1 cellular context compared by ENCODE assay signal in the genomic region with DNA sequence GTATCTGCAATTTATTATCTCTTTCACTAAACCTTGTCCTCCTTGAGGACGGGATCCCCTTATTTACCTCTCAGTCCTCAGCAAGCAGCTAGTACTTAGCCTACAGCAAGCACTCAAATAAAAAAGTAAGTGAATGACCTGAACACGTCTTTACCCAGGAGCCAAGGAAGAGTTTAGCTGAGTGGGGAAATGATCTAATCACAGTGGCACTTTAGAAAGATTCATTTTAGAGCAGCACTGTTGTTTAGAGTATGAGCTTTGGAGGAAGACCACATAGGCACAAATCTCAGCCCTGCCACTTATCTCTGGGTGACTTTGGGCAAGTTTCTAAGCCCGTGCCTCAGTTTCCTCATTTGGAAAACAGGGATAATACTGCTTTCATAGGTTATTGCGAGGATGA.
TF ChIP-seq lines count a peak whose summit lies in the region.

No MANE protein-coding gene starts in this region.

TF ChIP-seq in K562, 482 proteins besides CTCF, POLR2A, EP300 and RAD21 (continued from another document):
- TF ChIP-seq, protein P1, sequence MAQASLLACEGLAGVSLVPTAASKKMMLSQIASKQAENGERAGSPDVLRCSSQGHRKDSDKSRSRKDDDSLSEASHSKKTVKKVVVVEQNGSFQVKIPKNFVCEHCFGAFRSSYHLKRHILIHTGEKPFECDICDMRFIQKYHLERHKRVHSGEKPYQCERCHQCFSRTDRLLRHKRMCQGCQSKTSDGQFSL (CRISPR knock-in tag; IDR thresholded peaks at IDR 0.05): no peak
- TF ChIP-seq, protein P1 (tag; IDR thresholded peaks at IDR 0.05): no peak
- TF ChIP-seq ZFP30 (CRISPR knock-in tag; IDR thresholded peaks at IDR 0.05; ENCODE audit: borderline replicate concordance) (no peak), PRPF4 (IDR thresholded peaks at IDR 0.05; ENCODE audit: insufficient read depth, low read depth, low read length, poor library complexity, severe bottlenecking) (no peak), PHTF2 (CRISPR knock-in tag; IDR thresholded peaks at IDR 0.05) (no peak), POLR2H (tag; IDR thresholded peaks at IDR 0.05; ENCODE audit: low read depth) (no peak), RBM39 (optimal IDR thresholded peaks at IDR 0.05; ENCODE audit: low read depth, low read length) (no peak), SMAD2 (IDR thresholded peaks at IDR 0.05; ENCODE audit: low read depth, low read length) (no peak), SMARCE1 (IDR thresholded peaks at IDR 0.05) (no peak), CHD2 (IDR thresholded peaks at IDR 0.05; ENCODE audit: low read depth, low read length) (no peak), SIN3A (IDR thresholded peaks at IDR 0.05; ENCODE audit: borderline replicate concordance in 2 of 2, control insufficient read depth in 1 of 2, low read depth in 2 of 2, low read length in 2 of 2) (no peak), EWSR1 (IDR thresholded peaks at IDR 0.05; ENCODE audit: borderline replicate concordance, low read depth, partially characterized antibody) (no peak)
- TF ChIP-seq, protein P2, sequence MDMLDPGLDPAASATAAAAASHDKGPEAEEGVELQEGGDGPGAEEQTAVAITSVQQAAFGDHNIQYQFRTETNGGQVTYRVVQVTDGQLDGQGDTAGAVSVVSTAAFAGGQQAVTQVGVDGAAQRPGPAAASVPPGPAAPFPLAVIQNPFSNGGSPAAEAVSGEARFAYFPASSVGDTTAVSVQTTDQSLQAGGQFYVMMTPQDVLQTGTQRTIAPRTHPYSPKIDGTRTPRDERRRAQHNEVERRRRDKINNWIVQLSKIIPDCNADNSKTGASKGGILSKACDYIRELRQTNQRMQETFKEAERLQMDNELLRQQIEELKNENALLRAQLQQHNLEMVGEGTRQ (CRISPR knock-in tag; IDR thresholded peaks at IDR 0.05): no peak
